ENCODE assay signal across 10 cellular contexts in the genomic region with DNA sequence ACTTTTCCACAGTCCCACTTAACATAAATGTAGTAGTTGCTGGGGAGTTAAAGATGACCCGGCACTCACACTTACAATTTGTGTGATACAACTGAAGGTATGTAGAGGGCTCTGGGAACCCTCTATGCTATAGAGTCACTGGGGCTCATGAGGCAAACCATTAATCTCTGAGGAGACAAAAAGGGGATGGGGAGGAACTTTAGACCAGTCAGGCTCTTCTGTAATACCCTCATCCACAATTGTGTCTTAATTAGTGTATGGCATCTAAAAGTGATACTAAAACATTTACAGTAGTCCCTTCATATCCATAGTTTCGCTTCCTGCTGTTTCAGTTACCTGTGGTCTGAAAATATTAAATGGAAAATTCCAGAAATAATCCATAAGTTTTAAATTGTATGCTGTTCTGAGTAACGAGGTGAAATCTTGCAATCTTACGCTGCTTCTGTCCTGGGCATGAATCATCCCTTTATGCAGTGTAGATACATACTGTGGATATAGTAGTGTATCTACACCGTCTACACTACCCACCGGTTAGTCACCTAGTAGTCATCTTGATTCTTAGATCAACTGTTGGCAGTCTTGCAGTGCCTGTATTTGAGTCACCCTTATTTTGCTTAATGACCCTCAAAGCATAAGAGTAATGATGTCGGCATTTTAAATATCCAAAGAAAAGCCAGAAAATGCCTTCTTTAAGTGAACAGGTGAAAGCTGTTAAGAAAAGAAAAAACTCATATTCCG. TPM values are rescaled to one million over a fixed set of nuclear protein-coding genes. Genes with fewer than 3 reads are reported as not detected.
A peak's percentile ranks its signal among the peaks of the same experiment; 100 is the strongest.
DNase-seq lines count a peak whose midpoint lies in the region; ATAC-seq, FAIRE-seq and TF ChIP-seq lines count a peak whose summit lies in the region.
"Had no signal": no experiment of that assay in that cellular context is flagged by ENCODE, and none has a peak within 500 bp of the region (broad histone marks: within the 10 kb centered on the region; RNA-seq: fewer than 3 reads in every experiment).

No MANE protein-coding gene starts in this region.

- H3K4me2 ChIP-seq in HCT116 (ENCODE audit: low read length), result peak overlapping the region; percentile 63
- H3K4me2 ChIP-seq in keratinocyte (ENCODE audit: control insufficient read depth, extremely low read depth, insufficient read depth, low read depth, low read length), result peak overlapping the region; percentile 80

- ATAC-seq in HCT116 (peak; percentile 97), HG03039 (IDR thresholded peaks at IDR 0.05; ENCODE audit: unreplicated experiment) (no peak), GM18870 (IDR thresholded peaks at IDR 0.05; ENCODE audit: unreplicated experiment) (no peak), GM18907 (IDR thresholded peaks at IDR 0.05; ENCODE audit: unreplicated experiment) (no peak)
- peak; percentile 100 for ATAC-seq in activated T-cell treated with anti-CD3 and anti-CD28 coated beads, Interleukin-2, amount 50 U/mL, for 72 hours (replicated peaks in 1 of 2)

- H3K9me2 ChIP-seq in HCT116 (ENCODE audit: insufficient read depth), result no peaks in the 10 kb centered on the region

- H3K9ac ChIP-seq in HCT116 (ENCODE audit: low read length) (peak overlapping the region; percentile 30), keratinocyte (ENCODE audit: control insufficient read depth, extremely low read depth, insufficient read depth, low read length) (peak overlapping the region; percentile 79)

- RAD21 ChIA-PET in HCT116 (lab: Charles Lee; ENCODE audit: low non-redundant PET in 1 of 2, low total read pairs in 2 of 2, uncharacterized antibody in 2 of 2, unreplicated experiment in 2 of 2), result no interaction called here

- dilution Hi-C loops in keratinocyte (cut with MboI; ENCODE audit: extremely low pct_ligation_motif_present, low sequenced_read_pairs), result no loop called here

- H3K79me2 ChIP-seq in HCT116 (ENCODE audit: insufficient read depth, low read length), result peaks cover 73% of the 10 kb centered on the region
- peaks cover 84% of the 10 kb centered on the region for H3K79me2 ChIP-seq in keratinocyte (ENCODE audit: control insufficient read depth, insufficient read depth, low read length)

- no peak for TF ChIP-seq POLR2A in HCT116 (IDR thresholded peaks at IDR 0.05; ENCODE audit: borderline replicate concordance, extremely low read depth, insufficient read depth, insufficient read length)

- no peaks in the 10 kb centered on the region for H3K36me3 ChIP-seq in HCT116 (ENCODE audit: control insufficient read depth in 1 of 2, insufficient read depth in 2 of 2, low read length in 2 of 2)
- no peaks in the 10 kb centered on the region for H3K36me3 ChIP-seq in keratinocyte (ENCODE audit: control insufficient read depth in 2 of 2, extremely low read depth in 1 of 2, insufficient read depth in 2 of 2, low read length in 2 of 2)
- H3K36me3 ChIP-seq: esophagus muscularis mucosa had no signal

- H3K9me3 ChIP-seq in HCT116 (ENCODE audit: control insufficient read depth in 1 of 2, insufficient read depth in 1 of 2, low read depth in 1 of 2, low read length in 2 of 2) (no peaks in the 10 kb centered on the region), keratinocyte (ENCODE audit: control insufficient read depth, low read depth, low read length) (no peaks in the 10 kb centered on the region)
- H3K9me3 ChIP-seq: esophagus muscularis mucosa had no signal

- H3K27me3 Mint-ChIP-seq in activated T-cell treated with anti-CD3 and anti-CD28 coated beads, Interleukin-2, amount 50 U/mL, for 72 hours (ENCODE audit: low read depth), result no peaks in the 10 kb centered on the region

- peak; percentile 78 for DNase-seq in AG20443 (ENCODE audit: low spot score)
- DNase-seq in HCT116 (ENCODE audit: low read depth, low spot score), result peak; percentile 92
- peak; percentile 36 to 37 for DNase-seq in activated T-cell treated with anti-CD3 and anti-CD28 coated beads, Interleukin-2, amount 50 U/mL, for 72 hours
- DNase-seq in keratinocyte (ENCODE audit: low read depth, low spot score), result peak; percentile 97
- no peak for DNase-seq in NCI-H2081 (lab: John Stamatoyannopoulos, UW)
- DNase-seq: KG1 had no signal

- peaks cover 0 to 2% of the 10 kb centered on the region in 2 donors for H3K36me3 Mint-ChIP-seq in activated T-cell treated with anti-CD3 and anti-CD28 coated beads, Interleukin-2, amount 50 U/mL, for 72 hours (ENCODE audit: insufficient read depth in 2 of 2)

- peak; percentile 80 for FAIRE-seq in keratinocyte (lab: Jason Lieb, UNC)

- POLR2A ChIA-PET in HCT116 (lab: Charles Lee), result no interaction called here

- H3K9me1 ChIP-seq in keratinocyte (ENCODE audit: control insufficient read depth, extremely low read depth, insufficient read depth, low read length), result peaks cover 3% of the 10 kb centered on the region

- H3K27ac ChIP-seq in HCT116 (ENCODE audit: low read depth, low read length) (peak overlapping the region; percentile 74), keratinocyte (ENCODE audit: control insufficient read depth, insufficient read depth, low read length) (peak overlapping the region; percentile 96)
- H3K27ac ChIP-seq: esophagus muscularis mucosa had no signal

- peak; percentile 18; the same call in 1 of the 2 replicates for TF ChIP-seq RAD21 in HCT116 (IDR thresholded peaks at IDR 0.05; ENCODE audit: low read depth)

- H3K4me3 Mint-ChIP-seq in activated T-cell treated with anti-CD3 and anti-CD28 coated beads, Interleukin-2, amount 50 U/mL, for 72 hours, result peak overlapping the region in 1 of 2 donors; percentile 70

- peak overlapping the region in 1 of 2 experiments; percentile 23; a peak in 2 of 4 replicates for H3K4me3 ChIP-seq in HCT116 (replicated peaks in 1 of 2; ENCODE audit: low read depth in 1 of 2, low read length in 2 of 2)
- peak overlapping the region in 2 of 3 experiments; percentile 43 to 61 for H3K4me3 ChIP-seq in keratinocyte (ENCODE audit: control insufficient read depth in 2 of 3, extremely low read depth in 1 of 3, insufficient read depth in 2 of 3, low read depth in 1 of 3, low read length in 3 of 3)
- H3K4me3 ChIP-seq: esophagus muscularis mucosa had no signal

- H3K27me3 ChIP-seq in HCT116 (ENCODE audit: insufficient read depth, low read length) (no peaks in the 10 kb centered on the region), keratinocyte (ENCODE audit: control insufficient read depth, extremely low read depth, insufficient read depth, low read length) (no peaks in the 10 kb centered on the region)
- H3K27me3 ChIP-seq: esophagus muscularis mucosa had no signal

- CTCF ChIA-PET in HCT116 (lab: Charles Lee), result interaction anchor here (0.9 kb wide), 1 partner anchor 12 kb away, joined by 4 read pairs; the partner anchor contains the start of gene CBL

- H3K27ac Mint-ChIP-seq in activated T-cell treated with anti-CD3 and anti-CD28 coated beads, Interleukin-2, amount 50 U/mL, for 72 hours, result peak overlapping the region; percentile 86

- H3K4me1 ChIP-seq in HCT116 (ENCODE audit: control insufficient read depth in 1 of 2, insufficient read depth in 2 of 2, low read length in 2 of 2) (peaks cover 20 to 40% of the 10 kb centered on the region in 2 experiments), keratinocyte (ENCODE audit: control insufficient read depth, extremely low read depth, insufficient read depth, low read length) (peaks cover 21% of the 10 kb centered on the region)

- peaks cover 72% of the 10 kb centered on the region for H3K4me1 Mint-ChIP-seq in activated T-cell treated with anti-CD3 and anti-CD28 coated beads, Interleukin-2, amount 50 U/mL, for 72 hours (ENCODE audit: low read depth)

- no peaks in the 10 kb centered on the region for H3K9me3 Mint-ChIP-seq in activated T-cell treated with anti-CD3 and anti-CD28 coated beads, Interleukin-2, amount 50 U/mL, for 72 hours

- no TSS peak for BruUV-seq in HCT116 (replicated peaks; lab: Mats Ljungman, UMichigan)

- TF ChIP-seq CTCF in HCT116 (IDR thresholded peaks at IDR 0.05 in 2 of 3, conservative IDR thresholded peaks at IDR 0.05 in 1 of 3; ENCODE audit: borderline replicate concordance in 1 of 3, insufficient read depth in 1 of 3, low read depth in 2 of 3, low read length in 2 of 3) (no peak), keratinocyte (optimal IDR thresholded peaks at IDR 0.05 in 1 of 3, IDR thresholded peaks at IDR 0.05 in 1 of 3, conservative IDR thresholded peaks at IDR 0.05 in 1 of 3; ENCODE audit: extremely low read depth in 1 of 3, insufficient read depth in 2 of 3, low read length in 3 of 3) (no peak)

- H4K20me1 ChIP-seq in HCT116 (ENCODE audit: insufficient read depth) (no peaks in the 10 kb centered on the region), keratinocyte (ENCODE audit: control insufficient read depth, extremely low read depth, insufficient read depth, low read length) (no peaks in the 10 kb centered on the region)

- intact Hi-C loops in HCT116 (cut with micrococcal nuclease), result no loop called here

- H2AFZ ChIP-seq in HCT116 (ENCODE audit: low read depth, low read length, poor library complexity, severe bottlenecking) (no peak overlapping the region), keratinocyte (ENCODE audit: control insufficient read depth, low read length) (peak overlapping the region; percentile 46)

RNA-seq across cellular contexts. Expression of gene CBL, which starts 12.2 kb away (rescaled TPM):
- total RNA-seq in HCT116 (2021; ENCODE audit: unreplicated experiment), result 31.1 TPM
- 9.1 and 10.8 TPM in 2 replicates for polyA plus RNA-seq in HCT116 (2012)
- total RNA-seq in activated T-cell treated with anti-CD3 and anti-CD28 coated beads, Interleukin-2, amount 50 U/mL, for 72 hours, result 10 to 100 TPM; 45.4 to 52.7 TPM
- polyA plus RNA-seq in keratinocyte, result 7.9 to 15.2 TPM (median 14.1 TPM) in 3 replicates
- polyA plus RNA-seq in keratinocyte (2011; ENCODE audit: low read depth), result 3.8 TPM
- polyA plus RNA-seq in keratinocyte (2011; cell fraction: cytosol; rRNA removed), result 10.1 and 14.7 TPM in 2 replicates
- polyA plus RNA-seq in keratinocyte (2011; cell fraction: nucleus; rRNA removed), result 29.0 and 31.3 TPM in 2 replicates
- polyA plus RNA-seq in keratinocyte (2012; ENCODE audit: low replicate concordance), result 8.8 and 11.2 TPM in 2 replicates
- polyA minus RNA-seq in keratinocyte, result 12.5 to 34.7 TPM (median 23.3 TPM) in 3 replicates
- 10.9 TPM for polyA minus RNA-seq in keratinocyte (2011; cell fraction: cytosol; rRNA and poly(A)+ RNA removed)
- 21.2 and 37.2 TPM in 2 replicates for polyA minus RNA-seq in keratinocyte (2011; cell fraction: nucleus; rRNA and poly(A)+ RNA removed)

RNA-seq across cellular contexts. Expression of gene NHERF4, which starts 33.0 kb away (rescaled TPM):
- 0.30 TPM for total RNA-seq in HCT116 (2021; ENCODE audit: unreplicated experiment)
- 0.04 and 0.07 TPM in 2 replicates for polyA plus RNA-seq in HCT116 (2012)
- 1 to 10 TPM in 1 of 2 donors, under 1 TPM in 1; 0.76 to 1.1 TPM for total RNA-seq in activated T-cell treated with anti-CD3 and anti-CD28 coated beads, Interleukin-2, amount 50 U/mL, for 72 hours
- polyA plus RNA-seq in keratinocyte, result not detected in 3 replicates
- polyA plus RNA-seq in keratinocyte (2011; ENCODE audit: low read depth), result 0.50 TPM
- polyA plus RNA-seq in keratinocyte (2011; cell fraction: cytosol; rRNA removed), result not detected in 2 replicates
- 0.04 TPM in 1 of 2 replicates, not detected in the other for polyA plus RNA-seq in keratinocyte (2011; cell fraction: nucleus; rRNA removed)
- polyA plus RNA-seq in keratinocyte (2012; ENCODE audit: low replicate concordance), result not detected in 2 replicates
- polyA minus RNA-seq in keratinocyte, result 0.38 TPM in 1 of 3 replicates, not detected in the others
- not detected for polyA minus RNA-seq in keratinocyte (2011; cell fraction: cytosol; rRNA and poly(A)+ RNA removed)
- not detected in 2 replicates for polyA minus RNA-seq in keratinocyte (2011; cell fraction: nucleus; rRNA and poly(A)+ RNA removed)

RNA-seq across cellular contexts. Expression of gene NLRX1, which starts 49.8 kb away (rescaled TPM):
- total RNA-seq in HCT116 (2021; ENCODE audit: unreplicated experiment), result 21.4 TPM
- 15.8 and 17.7 TPM in 2 replicates for polyA plus RNA-seq in HCT116 (2012)
- total RNA-seq in activated T-cell treated with anti-CD3 and anti-CD28 coated beads, Interleukin-2, amount 50 U/mL, for 72 hours, result 10 to 100 TPM; 19.3 to 26.7 TPM
- 8.1 to 11.3 TPM (median 9.0 TPM) in 3 replicates for polyA plus RNA-seq in keratinocyte
- polyA plus RNA-seq in keratinocyte (2011; ENCODE audit: low read depth), result 6.3 TPM
- 4.7 and 6.9 TPM in 2 replicates for polyA plus RNA-seq in keratinocyte (2011; cell fraction: cytosol; rRNA removed)
- polyA plus RNA-seq in keratinocyte (2011; cell fraction: nucleus; rRNA removed), result 16.4 and 21.9 TPM in 2 replicates
- 11.3 and 16.6 TPM in 2 replicates for polyA plus RNA-seq in keratinocyte (2012; ENCODE audit: low replicate concordance)
- 11.3 to 19.4 TPM (median 18.6 TPM) in 3 replicates for polyA minus RNA-seq in keratinocyte
- polyA minus RNA-seq in keratinocyte (2011; cell fraction: cytosol; rRNA and poly(A)+ RNA removed), result 15.3 TPM
- 22.2 and 22.7 TPM in 2 replicates for polyA minus RNA-seq in keratinocyte (2011; cell fraction: nucleus; rRNA and poly(A)+ RNA removed)

Comparison
In these comparisons a context has a peak if more than half of its experiments do, and no peak if none do; other contexts are left out.
1. DNase-seq: peak in AG20443 (single experiment), HCT116 (single experiment), activated T-cell treated with anti-CD3 and anti-CD28 coated beads, Interleukin-2, amount 50 U/mL, for 72 hours (2 of 2) and keratinocyte (single experiment); none in NCI-H2081 (0 of 2).
2. ATAC-seq: peak in HCT116 (single experiment) and activated T-cell treated with anti-CD3 and anti-CD28 coated beads, Interleukin-2, amount 50 U/mL, for 72 hours (2 of 2); none in HG03039 (single experiment), GM18870 (single experiment) and GM18907 (single experiment).